In the genomic region with DNA sequence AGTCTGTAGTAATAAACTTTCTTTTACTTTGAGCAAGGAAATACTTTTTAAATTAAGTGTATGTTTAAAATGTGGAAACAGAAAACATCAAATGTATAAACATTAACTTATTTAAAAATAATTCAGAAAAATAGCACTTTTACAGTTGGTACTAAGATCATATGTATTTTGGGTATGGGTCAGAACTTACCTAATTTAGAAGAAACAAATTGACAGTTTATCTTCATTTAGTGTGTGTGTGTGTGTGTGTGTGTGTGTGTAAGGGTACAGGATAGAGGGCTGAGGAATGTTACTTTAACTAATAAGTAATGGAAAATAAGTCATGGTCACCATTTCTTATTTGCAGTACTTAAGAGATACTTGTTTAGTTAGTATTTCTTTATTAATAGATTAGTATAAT, we compare ENCODE assay signal across 11 cellular contexts. TPM values are rescaled to one million over a fixed set of nuclear protein-coding genes. Genes with fewer than 3 reads are reported as not detected.
A peak's percentile ranks its signal among the peaks of the same experiment; 100 is the strongest.
DNase-seq lines count a peak whose midpoint lies in the region; ATAC-seq and TF ChIP-seq lines count a peak whose summit lies in the region.
"Had no signal": no experiment of that assay in that cellular context is flagged by ENCODE, and none has a peak within 500 bp of the region (broad histone marks: within the 10 kb centered on the region; RNA-seq: fewer than 3 reads in every experiment).

No MANE protein-coding gene starts in this region.

- no peaks in the 10 kb centered on the region for H3K36me3 ChIP-seq in iPS-20b (ENCODE audit: insufficient read depth, low read depth, low read length)
- H3K36me3 ChIP-seq in stomach = no peaks in the 10 kb centered on the region

- no peak for TF ChIP-seq EP300 in stomach (IDR thresholded peaks at IDR 0.05)

- H3K4me1 ChIP-seq in iPS-20b (ENCODE audit: insufficient read depth, low read length) (peaks cover 9% of the 10 kb centered on the region; the same call in 1 of the 2 replicates), stomach (peaks cover 23 to 78% (median 41%) of the 10 kb centered on the region in 4 donors)

- H3K27ac Mint-ChIP-seq in activated T-cell treated with anti-CD3 and anti-CD28 coated beads, Interleukin-2, amount 50 U/mL, for 24 hours = no peak overlapping the region
- no peak overlapping the region for H3K27ac Mint-ChIP-seq in activated T-helper 17 cell treated with anti-CD3 and anti-CD28 coated beads, Interleukin-2, amount 50 U/mL, for 72 hours
- H3K27ac Mint-ChIP-seq: dendritic cell treated with granulocyte-macrophage colony-stimulating factor and Interleukin-4, amounts not matched to agents 40 ng/mL and 50 ng/mL, for 4 days had no signal

- peaks cover 58% of the 10 kb centered on the region for H3K4me1 Mint-ChIP-seq in activated T-cell treated with anti-CD3 and anti-CD28 coated beads, Interleukin-2, amount 50 U/mL, for 24 hours (ENCODE audit: low read depth)
- H3K4me1 Mint-ChIP-seq in activated T-helper 17 cell treated with anti-CD3 and anti-CD28 coated beads, Interleukin-2, amount 50 U/mL, for 72 hours = peaks cover 40% of the 10 kb centered on the region

- intact Hi-C loops in stomach (cut with DNase I; ENCODE audit: low total_unique reads) = loop anchor here (5.0 kb wide), 1 partner anchor 243 kb away; no protein-coding TSS in a partner anchor

- H3K27me3 ChIP-seq in iPS-20b (ENCODE audit: insufficient read depth, low read length) (peaks cover 24% of the 10 kb centered on the region; the same call in 1 of the 2 replicates), stomach (no peaks in the 10 kb centered on the region)

- H3K9me3 ChIP-seq in iPS-20b (ENCODE audit: insufficient read depth, low read depth, low read length) (no peaks in the 10 kb centered on the region), stomach (no peaks in the 10 kb centered on the region)

- peaks cover 27% of the 10 kb centered on the region for H3K36me3 Mint-ChIP-seq in activated T-cell treated with anti-CD3 and anti-CD28 coated beads, Interleukin-2, amount 50 U/mL, for 24 hours (ENCODE audit: low read depth)
- H3K36me3 Mint-ChIP-seq in activated T-helper 17 cell treated with anti-CD3 and anti-CD28 coated beads, Interleukin-2, amount 50 U/mL, for 72 hours (ENCODE audit: low read depth) = peaks cover 12% of the 10 kb centered on the region

- no peak for DNase-seq in activated T-cell treated with anti-CD3 and anti-CD28 coated beads, Interleukin-2, amount 50 U/mL, for 24 hours
- no peak for DNase-seq in activated T-cell treated with anti-CD3 and anti-CD28 coated beads, Interleukin-2, amount 50 U/mL, for 1 hour
- DNase-seq in stomach (no peak), COLO829 (ENCODE audit: low spot score) (no peak), NCI-H1417 (lab: John Stamatoyannopoulos, UW) (no peak)
- DNase-seq: NCI-H2107, T-helper 9 cell had no signal

- H3K9ac ChIP-seq in iPS-20b (ENCODE audit: low read depth, low read length) = no peak overlapping the region

- no peak for TF ChIP-seq POLR2A in stomach (IDR thresholded peaks at IDR 0.05)

- H3K27ac ChIP-seq in iPS-20b (ENCODE audit: low read length) (no peak overlapping the region), stomach (no peak overlapping the region)

- H3K27me3 Mint-ChIP-seq in activated T-cell treated with anti-CD3 and anti-CD28 coated beads, Interleukin-2, amount 50 U/mL, for 24 hours = no peaks in the 10 kb centered on the region
- no peaks in the 10 kb centered on the region for H3K27me3 Mint-ChIP-seq in activated T-helper 17 cell treated with anti-CD3 and anti-CD28 coated beads, Interleukin-2, amount 50 U/mL, for 72 hours
- H3K27me3 Mint-ChIP-seq: dendritic cell treated with granulocyte-macrophage colony-stimulating factor and Interleukin-4, amounts not matched to agents 40 ng/mL and 50 ng/mL, for 4 days had no signal

- no peak for ATAC-seq in activated T-helper 17 cell treated with anti-CD3 and anti-CD28 coated beads, Interleukin-2, amount 50 U/mL, for 72 hours (replicated peaks)
- ATAC-seq in GM21381 (IDR thresholded peaks at IDR 0.05; ENCODE audit: unreplicated experiment) = no peak

- no peak for TF ChIP-seq CTCF in stomach (IDR thresholded peaks at IDR 0.05)

- no peaks in the 10 kb centered on the region for H3K9me3 Mint-ChIP-seq in activated T-cell treated with anti-CD3 and anti-CD28 coated beads, Interleukin-2, amount 50 U/mL, for 24 hours
- no peaks in the 10 kb centered on the region for H3K9me3 Mint-ChIP-seq in activated T-helper 17 cell treated with anti-CD3 and anti-CD28 coated beads, Interleukin-2, amount 50 U/mL, for 72 hours
- H3K9me3 Mint-ChIP-seq: dendritic cell treated with granulocyte-macrophage colony-stimulating factor and Interleukin-4, amounts not matched to agents 40 ng/mL and 50 ng/mL, for 4 days had no signal

- peak overlapping the region; percentile 85 for H3K4me3 Mint-ChIP-seq in activated T-cell treated with anti-CD3 and anti-CD28 coated beads, Interleukin-2, amount 50 U/mL, for 24 hours
- peak overlapping the region; percentile 98 for H3K4me3 Mint-ChIP-seq in activated T-helper 17 cell treated with anti-CD3 and anti-CD28 coated beads, Interleukin-2, amount 50 U/mL, for 72 hours

- H3K4me3 ChIP-seq in iPS-20b (ENCODE audit: low read length) (peak overlapping the region; percentile 77), stomach (peak overlapping the region; percentile 85 to 91 (median 86))

RNA-seq across cellular contexts. Expression of a gene that starts 3.3 kb away (rescaled TPM):
- 10 to 100 TPM; 26.1 to 26.5 TPM for total RNA-seq in activated T-helper 17 cell treated with anti-CD3 and anti-CD28 coated beads, Interleukin-2, amount 50 U/mL, for 72 hours
- total RNA-seq in stomach = 10 to 100 TPM; 16.9 to 83.2 (median 56.9) TPM
- polyA plus RNA-seq in stomach = 1 to 10 TPM; 3.5 to 5.0 (median 4.2) TPM
